ENCODE assay signal across 8 cellular contexts in the genomic region with DNA sequence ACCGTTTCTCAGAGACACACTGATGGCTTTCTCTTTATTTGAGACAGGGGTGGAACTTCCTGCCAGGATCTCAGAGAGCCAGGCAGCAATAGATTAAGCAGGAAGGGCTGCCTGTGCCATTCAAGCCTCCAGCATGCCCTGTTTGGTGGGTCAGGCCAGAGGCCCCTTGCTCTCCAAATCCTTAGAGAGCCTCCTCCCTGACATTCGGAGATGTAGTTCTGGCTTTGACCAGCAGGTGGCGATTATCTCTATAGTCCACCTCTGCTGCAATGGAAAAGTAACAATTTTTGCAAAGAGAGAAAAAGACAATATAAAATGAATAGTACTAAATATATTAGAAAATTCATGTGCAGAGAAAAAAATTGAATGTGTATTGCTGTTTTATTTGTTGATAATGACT.
DNase-seq lines count a peak whose midpoint lies in the region; ATAC-seq and TF ChIP-seq lines count a peak whose summit lies in the region.

No MANE protein-coding gene starts in this region.

- H3K9me3 ChIP-seq in Loucy (ENCODE audit: insufficient read depth, low read depth, low read length), result no peaks in the 10 kb centered on the region

- no peak overlapping the region for H3K9ac ChIP-seq in Loucy (ENCODE audit: low read depth, low read length, poor library complexity, severe bottlenecking)

- no peaks in the 10 kb centered on the region for H3F3A ChIP-seq in Loucy (ENCODE audit: low read depth)

- in situ Hi-C loops in G401 (cut with HindIII; ENCODE audit: low sequenced_read_pairs), result no loop called here

- peak; percentile 62 for TF ChIP-seq CTCF in Loucy (conservative IDR thresholded peaks at IDR 0.05; ENCODE audit: low read length)

- no peaks in the 10 kb centered on the region for H3K4me1 ChIP-seq in Loucy (ENCODE audit: insufficient read depth, low read length, poor library complexity, severe bottlenecking)

- intact Hi-C loops in Right ventricle myocardium inferior (cut with DNase I), result no loop called here

- H4K20me1 ChIP-seq in Loucy (ENCODE audit: insufficient read depth, low read length, poor library complexity, severe bottlenecking), result no peaks in the 10 kb centered on the region

- no peaks in the 10 kb centered on the region for H3K9me2 ChIP-seq in Loucy (replicated peaks; ENCODE audit: low read depth, low read length)

- H3K27me3 ChIP-seq in Loucy (ENCODE audit: insufficient read depth, low read length, poor library complexity, severe bottlenecking), result no peaks in the 10 kb centered on the region

- H3K4me3 ChIP-seq in Loucy (ENCODE audit: low read length, poor library complexity, severe bottlenecking), result no peak overlapping the region

- DNase-seq in G401 (ENCODE audit: low spot score) (peak; percentile 34), activated T-helper 1 cell treated with Interleukin-2 at 50 U/mL for 16 hours (ENCODE audit: low read depth) (peak; percentile 33), Right ventricle myocardium inferior (ENCODE audit: missing footprints) (peak; percentile 35), retina (peak; percentile 54), NCI-H82 (lab: John Stamatoyannopoulos, UW) (no peak)

- H3K36me3 ChIP-seq in Loucy (ENCODE audit: insufficient read depth, low read length), result no peaks in the 10 kb centered on the region

- H3K4me2 ChIP-seq in Loucy (ENCODE audit: low read depth, low read length, poor library complexity, severe bottlenecking), result no peak overlapping the region

- ATAC-seq in Right ventricle myocardium inferior, result no peak
- no peak for ATAC-seq in HG02623 (IDR thresholded peaks at IDR 0.05; ENCODE audit: unreplicated experiment)
- ATAC-seq in GM19452 (IDR thresholded peaks at IDR 0.05; ENCODE audit: unreplicated experiment), result no peak

- no peak overlapping the region for H2AFZ ChIP-seq in Loucy (ENCODE audit: low read length)

- H3K79me2 ChIP-seq in Loucy (ENCODE audit: insufficient read depth, low read length), result no peaks in the 10 kb centered on the region
